ENCODE assay signal across 25 cellular contexts in genomic region chrX:135981010-135981409, GRCh38.
"Had no signal": no experiment of that assay in that cellular context is flagged by ENCODE, and none has a peak within 500 bp of the region (broad histone marks: within the 10 kb centered on the region; RNA-seq: fewer than 3 reads in every experiment).

No MANE protein-coding gene starts in this region.

- DNase-seq: activated CD4-positive, alpha-beta T cell treated with anti-CD3 and anti-CD28 coated beads for 48 hours; activated CD4-positive, alpha-beta T cell treated with anti-CD3 and anti-CD28 coated beads, Interleukin-2, amount 50 U/mL, for 48 hours; activated CD8-positive, alpha-beta memory T cell treated with anti-CD3 and anti-CD28 coated beads, Interleukin-2, amount 50 U/mL, for 48 hours; activated naive CD4-positive, alpha-beta T cell treated with Interleukin-2 at 50 U/mL for 16 hours; activated T-cell treated with anti-CD3 and anti-CD28 coated beads, Interleukin-2, amount 50 U/mL, for 4 hours; amniotic stem cell; brain microvascular endothelial cell; cortex of kidney; endodermal cell; foreskin keratinocyte; heart right ventricle; midbrain; naive thymus-derived CD8-positive, alpha-beta T cell; stimulated activated CD4-positive, alpha-beta T cell treated with anti-CD3 and anti-CD28 coated beads, Interleukin-15, amount 100 ng/mL, for 24 hours; stimulated activated naive CD4-positive, alpha-beta T cell treated with Interleukin-2 at 50 U/mL for 16 hours; testis; transverse colon; WERI-Rb-1 had no signal

- H3K27me3 Mint-ChIP-seq: activated naive CD8-positive, alpha-beta T cell; memory B cell; naive thymus-derived CD8-positive, alpha-beta T cell had no signal

- H3K27me3 ChIP-seq: brain microvascular endothelial cell, foreskin keratinocyte, heart right ventricle, neural progenitor cell, right atrium auricular region, testis, transverse colon had no signal

- H3K4me1 Mint-ChIP-seq: endodermal cell had no signal

- H3K9me3 ChIP-seq: esophagus muscularis mucosa, heart right ventricle, right atrium auricular region, testis, transverse colon had no signal

- H3K27ac ChIP-seq: brain microvascular endothelial cell, esophagus muscularis mucosa, foreskin keratinocyte, heart right ventricle, neural progenitor cell, right atrium auricular region, testis, transverse colon, WERI-Rb-1 had no signal

- H3K9ac ChIP-seq: neural progenitor cell had no signal

- H3K4me1 ChIP-seq: foreskin keratinocyte, neural progenitor cell, right atrium auricular region, testis had no signal

- H3K36me3 Mint-ChIP-seq: activated naive CD8-positive, alpha-beta T cell; memory B cell; naive thymus-derived CD8-positive, alpha-beta T cell; neural progenitor cell had no signal

- H3K4me3 ChIP-seq: esophagus muscularis mucosa, heart right ventricle, neural progenitor cell, right atrium auricular region, testis, transverse colon had no signal

- H3K36me3 ChIP-seq: brain microvascular endothelial cell, esophagus muscularis mucosa, heart right ventricle, neural progenitor cell, right atrium auricular region, transverse colon, WERI-Rb-1 had no signal

- H3K27ac Mint-ChIP-seq: activated naive CD8-positive, alpha-beta T cell; endodermal cell; memory B cell; neural progenitor cell; T-helper 2 cell treated with Interferon-gamma antibody and Interleukin-4, amounts not matched to agents 5 μg/mL and 100 μg/mL, for 36 hours had no signal

- ATAC-seq: activated CD4-positive, CD25-positive, alpha-beta regulatory T cell treated with anti-CD3 and anti-CD28 coated beads, Interleukin-2, amount 50 U/mL, for 24 hours; activated T-cell treated with anti-CD3 and anti-CD28 coated beads, Interleukin-2, amount 50 U/mL, for 4 hours; foreskin keratinocyte; heart right ventricle; naive thymus-derived CD8-positive, alpha-beta T cell had no signal

- H3K4me2 ChIP-seq: neural progenitor cell had no signal

- H3K4me3 Mint-ChIP-seq: activated naive CD8-positive, alpha-beta T cell; activated T-cell treated with anti-CD3 and anti-CD28 coated beads, Interleukin-2, amount 50 U/mL, for 4 hours; endodermal cell; memory B cell; neural progenitor cell; T-helper 2 cell treated with Interferon-gamma antibody and Interleukin-4, amounts not matched to agents 5 μg/mL and 100 μg/mL, for 36 hours had no signal

- H3K9me3 Mint-ChIP-seq: activated T-cell treated with anti-CD3 and anti-CD28 coated beads, Interleukin-2, amount 50 U/mL, for 4 hours; memory B cell; naive thymus-derived CD8-positive, alpha-beta T cell; T-helper 2 cell treated with Interferon-gamma antibody and Interleukin-4, amounts not matched to agents 5 μg/mL and 100 μg/mL, for 36 hours had no signal
